ENCODE assay signal across 10 cellular contexts in the genomic region with DNA sequence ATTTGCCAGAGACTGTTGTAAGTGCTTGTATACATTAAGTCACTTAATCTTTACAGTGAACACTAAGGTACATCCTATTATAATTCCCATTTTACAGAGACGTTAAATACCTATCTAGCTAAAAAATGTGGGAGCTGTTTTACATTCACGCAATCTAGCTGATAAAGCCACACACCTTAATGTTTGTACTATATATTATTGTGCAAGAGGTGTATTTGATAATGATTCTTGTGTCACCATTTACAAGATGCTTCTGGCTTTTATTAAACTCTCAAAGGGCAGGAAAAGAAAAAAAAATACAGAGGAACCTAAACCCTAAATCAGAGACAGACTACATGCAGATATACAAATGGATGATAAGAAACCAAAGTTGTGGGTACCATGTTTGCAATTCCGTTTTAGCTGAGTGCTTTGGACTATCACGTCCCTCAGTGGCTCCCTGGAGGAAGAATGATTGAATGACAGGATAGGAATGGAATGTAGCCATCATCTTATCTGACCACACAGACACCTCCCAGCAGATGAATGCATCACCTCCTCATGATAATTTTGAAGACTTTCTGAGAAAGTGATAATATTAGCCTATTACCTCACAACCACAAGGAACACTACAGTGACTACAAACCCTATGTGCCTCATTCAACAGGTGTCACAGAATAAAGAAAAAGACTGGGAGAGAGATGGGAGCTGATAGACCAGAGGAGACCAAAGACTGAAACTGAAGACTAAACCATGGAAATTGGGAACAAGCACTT.
DNase-seq lines count a peak whose midpoint lies in the region; ATAC-seq and TF ChIP-seq lines count a peak whose summit lies in the region.
"Had no signal": no experiment of that assay in that cellular context is flagged by ENCODE, and none has a peak within 500 bp of the region (broad histone marks: within the 10 kb centered on the region; RNA-seq: fewer than 3 reads in every experiment).

No MANE protein-coding gene starts in this region.

- ATAC-seq in GM18519 (IDR thresholded peaks at IDR 0.05; ENCODE audit: low FRiP score, unreplicated experiment) (no peak), GM21367 (IDR thresholded peaks at IDR 0.05; ENCODE audit: unreplicated experiment) (no peak)

- no peaks in the 10 kb centered on the region for H4K20me1 ChIP-seq in MM.1S (ENCODE audit: insufficient read depth, low read length)

- H3K27me3 Mint-ChIP-seq in nephron progenitor cell (ENCODE audit: low read depth, poor library complexity): peaks cover 36% of the 10 kb centered on the region

- H3K9me3 Mint-ChIP-seq in nephron progenitor cell: no peaks in the 10 kb centered on the region

- H3K27me3 ChIP-seq in MM.1S (replicated peaks; ENCODE audit: insufficient read depth, low read length) (no peaks in the 10 kb centered on the region), dorsolateral prefrontal cortex (no peaks in the 10 kb centered on the region)

- peak overlapping the region; percentile 87; the same call in 1 of the 2 replicates for H3K4me2 ChIP-seq in MM.1S (ENCODE audit: low read depth, low read length)

- no peaks in the 10 kb centered on the region for H3F3A ChIP-seq in MM.1S (ENCODE audit: insufficient read depth, low read length)

- peak overlapping the region; percentile 91 for H3K4me3 Mint-ChIP-seq in nephron progenitor cell

- H3K27ac Mint-ChIP-seq in nephron progenitor cell: no peak overlapping the region

- H3K4me1 Mint-ChIP-seq in nephron progenitor cell: peaks cover 40% of the 10 kb centered on the region

- H3K36me3 Mint-ChIP-seq in nephron progenitor cell (ENCODE audit: low read depth): no peaks in the 10 kb centered on the region

- H3K9me3 ChIP-seq in MM.1S (replicated peaks; ENCODE audit: insufficient read depth, low read length): no peaks in the 10 kb centered on the region

- H3K4me3 ChIP-seq in MM.1S (ENCODE audit: low read length) (peak overlapping the region; percentile 67; the same call in 1 of the 2 replicates), dorsolateral prefrontal cortex (peak overlapping the region; percentile 40 to 89 (median 70))

- intact Hi-C loops in dorsolateral prefrontal cortex (cut with DNase I): loop anchor here (2.0 to 10.0 kb wide), 7 partner anchors 36 to 294 kb away; partner anchors contain the start of gene SERP2 (in 1 of the 2)

- H2AFZ ChIP-seq in MM.1S (ENCODE audit: low read length): no peak overlapping the region; the same call in 1 of the 2 replicates

- H3K79me2 ChIP-seq in MM.1S (ENCODE audit: low read length): no peaks in the 10 kb centered on the region

- H3K36me3 ChIP-seq in MM.1S (replicated peaks; ENCODE audit: insufficient read depth, low read length): no peaks in the 10 kb centered on the region

- H3K27ac ChIP-seq in MM.1S (ENCODE audit: low read length): peak overlapping the region; percentile 18; the same call in 1 of the 2 replicates
- peak overlapping the region in 56 of 59 donors; percentile 74 to 99 (median 96) for H3K27ac ChIP-seq in dorsolateral prefrontal cortex

- peaks cover 17% of the 10 kb centered on the region; the same call in 1 of the 2 replicates for H3K4me1 ChIP-seq in MM.1S (ENCODE audit: low read length)

- H3K9ac ChIP-seq in MM.1S (ENCODE audit: low read length): peak overlapping the region; percentile 74; the same call in 1 of the 2 replicates

- in situ Hi-C loops in Caki2 (cut with HindIII; ENCODE audit: low pct_unique_long_range_greater_than_20kb, low sequenced_read_pairs): no loop called here

- TF ChIP-seq CTCF in MM.1S (IDR thresholded peaks at IDR 0.05; ENCODE audit: low read length) (no peak), dorsolateral prefrontal cortex (IDR thresholded peaks at IDR 0.05 in 54 of 56, conservative IDR thresholded peaks at IDR 0.05 in 2 of 56; ENCODE audit: low read depth in 1 of 56, partially characterized antibody in 56 of 56) (no peak), nephron progenitor cell (IDR thresholded peaks at IDR 0.05) (no peak)

- DNase-seq in Caki2 (ENCODE audit: low read depth) (peak; percentile 84), MM.1S (peak; percentile 8), dorsolateral prefrontal cortex (no peak), nephron progenitor cell (no peak), putamen (ENCODE audit: low spot score) (no peak)
- no peak for DNase-seq in activated CD4-positive, CD25-positive, alpha-beta regulatory T cell treated with anti-CD3 and anti-CD28 coated beads, Interleukin-2, amount 50 U/mL, for 72 hours
- DNase-seq: islet precursor cell, SIG-M5 had no signal

- no peaks in the 10 kb centered on the region for H3K9me2 ChIP-seq in MM.1S (replicated peaks; ENCODE audit: insufficient read depth, low read length)

Comparison
In these comparisons a context has a peak if more than half of its experiments do, and no peak if none do; other contexts are left out.
1. DNase-seq: peak in Caki2 (single experiment) and MM.1S (single experiment); none in dorsolateral prefrontal cortex (0 of 10), nephron progenitor cell (single experiment), activated CD4-positive, CD25-positive, alpha-beta regulatory T cell treated with anti-CD3 and anti-CD28 coated beads, Interleukin-2, amount 50 U/mL, for 72 hours (single experiment) and putamen (single experiment).